Comparison of ENCODE assay signal across 23 cellular contexts in the genomic region with DNA sequence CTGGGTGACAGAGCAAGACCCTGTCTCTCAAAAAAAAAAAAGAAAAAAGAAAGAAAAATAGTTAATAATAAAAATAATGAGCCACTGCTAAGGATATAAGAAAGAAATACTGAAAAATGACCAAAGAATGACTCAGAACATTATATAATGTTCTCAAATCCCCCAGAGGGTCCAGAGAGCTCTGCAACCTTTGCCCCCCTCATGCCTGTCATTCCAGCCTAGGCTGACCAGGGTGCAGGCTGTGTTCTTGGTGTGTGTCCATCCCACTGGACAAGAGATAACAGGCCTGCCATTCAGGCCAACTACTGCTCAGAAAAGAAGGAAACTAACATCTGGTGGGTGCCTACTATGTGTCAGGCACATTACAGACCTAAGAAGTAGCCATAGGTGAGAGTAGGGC.
"Had no signal": no experiment of that assay in that cellular context is flagged by ENCODE, and none has a peak within 500 bp of the region (broad histone marks: within the 10 kb centered on the region; RNA-seq: fewer than 3 reads in every experiment).

No MANE protein-coding gene starts in this region.

- H3K27me3 Mint-ChIP-seq: memory B cell; naive B cell; stimulated activated naive CD8-positive, alpha-beta T cell treated with anti-CD3 and anti-CD28 coated beads, Interleukin-15, amount 100 ng/mL, for 72 hours had no signal

- H3K9me3 Mint-ChIP-seq: stimulated activated naive CD8-positive, alpha-beta T cell treated with anti-CD3 and anti-CD28 coated beads, Interleukin-15, amount 100 ng/mL, for 72 hours had no signal

- H3K27ac Mint-ChIP-seq: memory B cell; naive B cell; stimulated activated naive CD8-positive, alpha-beta T cell treated with anti-CD3 and anti-CD28 coated beads, Interleukin-15, amount 100 ng/mL, for 72 hours had no signal

- H3K4me3 Mint-ChIP-seq: memory B cell; naive B cell; neural crest cell; stimulated activated naive CD8-positive, alpha-beta T cell treated with anti-CD3 and anti-CD28 coated beads, Interleukin-15, amount 100 ng/mL, for 72 hours had no signal

- H3K27ac ChIP-seq: breast epithelium, dorsolateral prefrontal cortex, left lung, pancreas, WERI-Rb-1 had no signal

- H3K27me3 ChIP-seq: breast epithelium, dorsolateral prefrontal cortex, left lung, pancreas had no signal

- DNase-seq: activated CD4-positive, alpha-beta T cell treated with anti-CD3 and anti-CD28 coated beads for 1 hour; activated CD8-positive, alpha-beta memory T cell treated with anti-CD3 and anti-CD28 coated beads for 24 hours; activated CD8-positive, alpha-beta memory T cell treated with anti-CD3 and anti-CD28 coated beads, Interleukin-2, amount 50 U/mL, for 48 hours; activated effector memory CD4-positive, alpha-beta T cell treated with Interleukin-2 at 50 U/mL for 16 hours; activated naive CD4-positive, alpha-beta T cell treated with anti-CD3 and anti-CD28 coated beads, Interleukin-2, amount 50 U/mL, for 16 hours; activated T-cell treated with anti-CD3 and anti-CD28 coated beads, Interleukin-2, amount 50 U/mL, for 48 hours; dorsolateral prefrontal cortex; foreskin melanocyte; glutamatergic neuron; kidney; left lung; mucosa of descending colon; naive B cell; pancreas; stimulated activated CD4-positive, alpha-beta T cell treated with anti-CD3 and anti-CD28 coated beads, Interleukin-15, amount 100 ng/mL, for 24 hours; stimulated activated CD4-positive, alpha-beta T cell treated with anti-CD3 and anti-CD28 coated beads, Interleukin-2, amount 100 ng/mL, for 48 hours; stimulated activated naive CD8-positive, alpha-beta T cell treated with anti-CD3 and anti-CD28 coated beads, Interleukin-15, amount 100 ng/mL, for 72 hours; SW 1271; T-helper 2 cell; WERI-Rb-1 had no signal

- H3K4me1 Mint-ChIP-seq: memory B cell; naive B cell; neural crest cell; stimulated activated naive CD8-positive, alpha-beta T cell treated with anti-CD3 and anti-CD28 coated beads, Interleukin-15, amount 100 ng/mL, for 72 hours had no signal

- H3K36me3 ChIP-seq: breast epithelium, left lung, pancreas, WERI-Rb-1 had no signal

- H3K36me3 Mint-ChIP-seq: memory B cell, naive B cell had no signal

- ATAC-seq: left lung; mucosa of descending colon; pancreas; stimulated activated naive CD8-positive, alpha-beta T cell treated with anti-CD3 and anti-CD28 coated beads, Interleukin-15, amount 100 ng/mL, for 72 hours had no signal

- H3K9me3 ChIP-seq: pancreas had no signal

- H3K4me3 ChIP-seq: breast epithelium, dorsolateral prefrontal cortex, left lung, mucosa of descending colon, pancreas had no signal

- H3K4me1 ChIP-seq: breast epithelium, left lung, pancreas had no signal
